ENCODE assay signal across 25 cellular contexts in genomic region chr1:7474143-7474490, GRCh38.
"Had no signal": no experiment of that assay in that cellular context is flagged by ENCODE, and none has a peak within 500 bp of the region (broad histone marks: within the 10 kb centered on the region; RNA-seq: fewer than 3 reads in every experiment).

No MANE protein-coding gene starts in this region.

- ATAC-seq: left colon; lower lobe of right lung; naive thymus-derived CD8-positive, alpha-beta T cell; pancreas; right cardiac atrium; stimulated activated effector memory CD8-positive, alpha-beta T cell treated with anti-CD3 and anti-CD28 coated beads, Interleukin-12 subunit alpha, Interleukin-12 subunit beta, amount 100 ng/mL, for 72 hours; stimulated activated naive CD8-positive, alpha-beta T cell treated with anti-CD3 and anti-CD28 coated beads, Interleukin-15, amount 100 ng/mL, for 72 hours had no signal

- H3K9ac ChIP-seq: neural progenitor cell had no signal

- H3K4me2 ChIP-seq: neural progenitor cell had no signal

- H3K9me3 ChIP-seq: left lung, lower lobe of right lung, pancreas, prostate gland, sigmoid colon, spleen, tibial nerve, upper lobe of left lung, vagina had no signal

- H3K27me3 ChIP-seq: left lung, neural progenitor cell, pancreas, sigmoid colon, spleen, tibial nerve, upper lobe of left lung, vagina had no signal

- H3K4me1 Mint-ChIP-seq: naive thymus-derived CD8-positive, alpha-beta T cell; stimulated activated effector memory CD8-positive, alpha-beta T cell treated with anti-CD3 and anti-CD28 coated beads, Interleukin-12 subunit alpha, Interleukin-12 subunit beta, amount 100 ng/mL, for 72 hours; stimulated activated naive CD8-positive, alpha-beta T cell treated with anti-CD3 and anti-CD28 coated beads, Interleukin-15, amount 100 ng/mL, for 72 hours had no signal

- DNase-seq: hippocampal formation; kidney; left colon; lower lobe of right lung; mammary epithelial cell; mesenchymal stem cell; naive thymus-derived CD8-positive, alpha-beta T cell; retina; sigmoid colon; small intestine; spleen; stimulated activated CD4-positive, alpha-beta T cell treated with anti-CD3 and anti-CD28 coated beads, Interleukin-4, amount 100 ng/mL, for 24 hours; stimulated activated naive CD4-positive, alpha-beta T cell treated with Interleukin-2 at 50 U/mL for 16 hours; stimulated activated naive CD8-positive, alpha-beta T cell treated with anti-CD3 and anti-CD28 coated beads, Interleukin-15, amount 100 ng/mL, for 72 hours; substantia nigra had no signal

- H3K27ac Mint-ChIP-seq: naive thymus-derived CD8-positive, alpha-beta T cell; neural progenitor cell; stimulated activated effector memory CD8-positive, alpha-beta T cell treated with anti-CD3 and anti-CD28 coated beads, Interleukin-12 subunit alpha, Interleukin-12 subunit beta, amount 100 ng/mL, for 72 hours had no signal

- H3K36me3 Mint-ChIP-seq: naive thymus-derived CD8-positive, alpha-beta T cell; neural progenitor cell; stimulated activated effector memory CD8-positive, alpha-beta T cell treated with anti-CD3 and anti-CD28 coated beads, Interleukin-12 subunit alpha, Interleukin-12 subunit beta, amount 100 ng/mL, for 72 hours had no signal

- FAIRE-seq: kidney, pancreas, small intestine had no signal

- H2AFZ ChIP-seq: neural progenitor cell had no signal

- H3K9me3 Mint-ChIP-seq: naive thymus-derived CD8-positive, alpha-beta T cell; nephron; neural progenitor cell; stimulated activated effector memory CD8-positive, alpha-beta T cell treated with anti-CD3 and anti-CD28 coated beads, Interleukin-12 subunit alpha, Interleukin-12 subunit beta, amount 100 ng/mL, for 72 hours; stimulated activated naive CD8-positive, alpha-beta T cell treated with anti-CD3 and anti-CD28 coated beads, Interleukin-15, amount 100 ng/mL, for 72 hours had no signal

- H3K4me1 ChIP-seq: pancreas, prostate gland had no signal

- H3K4me3 ChIP-seq: left lung, lower lobe of right lung, neural progenitor cell, pancreas, prostate gland, sigmoid colon, spleen, tibial nerve, upper lobe of left lung, vagina had no signal

- H3K4me3 Mint-ChIP-seq: naive thymus-derived CD8-positive, alpha-beta T cell; nephron; neural progenitor cell; stimulated activated effector memory CD8-positive, alpha-beta T cell treated with anti-CD3 and anti-CD28 coated beads, Interleukin-12 subunit alpha, Interleukin-12 subunit beta, amount 100 ng/mL, for 72 hours; stimulated activated naive CD8-positive, alpha-beta T cell treated with anti-CD3 and anti-CD28 coated beads, Interleukin-15, amount 100 ng/mL, for 72 hours had no signal

- H3K27ac ChIP-seq: left lung, lower lobe of right lung, neural progenitor cell, pancreas, prostate gland, sigmoid colon, vagina had no signal

- H3K36me3 ChIP-seq: left lung, lower lobe of right lung, neural progenitor cell, pancreas, prostate gland, sigmoid colon, spleen, tibial nerve, upper lobe of left lung, vagina had no signal
